26 cellular contexts compared by ENCODE assay signal in genomic region chr20:16622501-16622900, GRCh38. TPM values are rescaled to one million over a fixed set of nuclear protein-coding genes. Genes with fewer than 3 reads are reported as not detected.
DNase-seq lines count a peak whose midpoint lies in the region; ATAC-seq, FAIRE-seq and TF ChIP-seq lines count a peak whose summit lies in the region.
"Had no signal": no experiment of that assay in that cellular context is flagged by ENCODE, and none has a peak within 500 bp of the region (broad histone marks: within the 10 kb centered on the region; RNA-seq: fewer than 3 reads in every experiment).

No MANE protein-coding gene starts in this region.

- peak overlapping the region; percentile 29 for H3K27ac Mint-ChIP-seq in stimulated activated effector memory CD8-positive, alpha-beta T cell treated with anti-CD3 and anti-CD28 coated beads, Interleukin-12 subunit alpha, Interleukin-12 subunit beta, amount 100 ng/mL, for 72 hours
- H3K27ac Mint-ChIP-seq: CD14-positive monocyte; CD4-positive, alpha-beta T cell; CD8-positive, alpha-beta memory T cell; GM23338; H9 had no signal

- no peak overlapping the region for H3K4ac ChIP-seq in mesendoderm (ENCODE audit: low read depth, low read length)

- H3K9me3 Mint-ChIP-seq in stimulated activated effector memory CD8-positive, alpha-beta T cell treated with anti-CD3 and anti-CD28 coated beads, Interleukin-12 subunit alpha, Interleukin-12 subunit beta, amount 100 ng/mL, for 72 hours: no peaks in the 10 kb centered on the region

- no peak for FAIRE-seq in bronchial epithelial cell (lab: Jason Lieb, UNC)
- FAIRE-seq: A549, D721Med, GM12878, GM19239 had no signal

- no peak overlapping the region for H3K4me3 Mint-ChIP-seq in stimulated activated effector memory CD8-positive, alpha-beta T cell treated with anti-CD3 and anti-CD28 coated beads, Interleukin-12 subunit alpha, Interleukin-12 subunit beta, amount 100 ng/mL, for 72 hours
- H3K4me3 Mint-ChIP-seq: CD14-positive monocyte; CD4-positive, alpha-beta T cell; CD8-positive, alpha-beta memory T cell; GM23338; H9 had no signal

- H3K36me3 Mint-ChIP-seq in stimulated activated effector memory CD8-positive, alpha-beta T cell treated with anti-CD3 and anti-CD28 coated beads, Interleukin-12 subunit alpha, Interleukin-12 subunit beta, amount 100 ng/mL, for 72 hours: no peaks in the 10 kb centered on the region
- H3K36me3 Mint-ChIP-seq: CD14-positive monocyte had no signal

- no peak overlapping the region for H2AK5ac ChIP-seq in mesendoderm (ENCODE audit: low read length)

- TF ChIP-seq CTCF in bronchial epithelial cell (IDR thresholded peaks at IDR 0.05; ENCODE audit: insufficient read depth, low read length, severe bottlenecking): no peak
- no peak for TF ChIP-seq CTCF in epithelial cell of esophagus (IDR thresholded peaks at IDR 0.05; ENCODE audit: insufficient read depth, low read depth, low read length, missing control alignments)

- DNase-seq in bronchial epithelial cell (ENCODE audit: low read depth) (peak; percentile 72), epithelial cell of esophagus (ENCODE audit: low read depth) (peak; percentile 37), mesendoderm (no peak), HT-29 (ENCODE audit: low spot score) (no peak), T1000 (lab: John Stamatoyannopoulos, UW) (no peak)
- DNase-seq in stimulated activated effector memory CD8-positive, alpha-beta T cell treated with anti-CD3 and anti-CD28 coated beads, Interleukin-12 subunit alpha, Interleukin-12 subunit beta, amount 100 ng/mL, for 72 hours (ENCODE audit: low spot score in 2 of 2): no peak
- DNase-seq: 8988T; ACHN; AML-193; BE2C; CD4-positive, alpha-beta T cell; CD8-positive, alpha-beta memory T cell; DMS 273 treated with DMSO at 0.1 percent for 48 hours; DMS79; EL; GDM1; H9 had no signal

- no peak overlapping the region for H3K23ac ChIP-seq in mesendoderm (ENCODE audit: low read length)

- no peak overlapping the region for H3K18ac ChIP-seq in mesendoderm (ENCODE audit: low read length)

- no peak overlapping the region for H2BK5ac ChIP-seq in mesendoderm (ENCODE audit: low read length)

- H3K79me1 ChIP-seq in mesendoderm (ENCODE audit: low read length): no peaks in the 10 kb centered on the region

- no peaks in the 10 kb centered on the region for H3K4me1 Mint-ChIP-seq in stimulated activated effector memory CD8-positive, alpha-beta T cell treated with anti-CD3 and anti-CD28 coated beads, Interleukin-12 subunit alpha, Interleukin-12 subunit beta, amount 100 ng/mL, for 72 hours
- H3K4me1 Mint-ChIP-seq: CD14-positive monocyte; CD8-positive, alpha-beta memory T cell; GM23338 had no signal

- peak overlapping the region; percentile 56 for H2BK120ac ChIP-seq in mesendoderm (ENCODE audit: low read depth, low read length)

- H4K8ac ChIP-seq in mesendoderm (ENCODE audit: low read depth, low read length): no peak overlapping the region

- H3K4me3 ChIP-seq in bronchial epithelial cell (ENCODE audit: low read depth, low read length) (no peak overlapping the region), epithelial cell of esophagus (ENCODE audit: low read length) (no peak overlapping the region), mesendoderm (ENCODE audit: low read length) (no peak overlapping the region)
- H3K4me3 ChIP-seq: A549; BLaER1 treated with 17β-estradiol and CSF1 and Interleukin-3, amounts not matched to agents 10 nM and 100 nM; GM12878; GM23338 had no signal

- H3K79me2 ChIP-seq in mesendoderm (ENCODE audit: control insufficient read depth, insufficient read depth, low read length): no peaks in the 10 kb centered on the region

- H3K27me3 ChIP-seq in bronchial epithelial cell (ENCODE audit: control insufficient read depth, insufficient read depth, low read length) (no peaks in the 10 kb centered on the region), mesendoderm (ENCODE audit: insufficient read depth, low read length, poor library complexity) (no peaks in the 10 kb centered on the region)
- H3K27me3 ChIP-seq: BE2C; BLaER1 treated with 17β-estradiol and CSF1 and Interleukin-3, amounts not matched to agents 10 nM and 100 nM had no signal

- H3K56ac ChIP-seq in mesendoderm (ENCODE audit: low read length): no peak overlapping the region

- H3K36me3 ChIP-seq in bronchial epithelial cell (ENCODE audit: control insufficient read depth, insufficient read depth, low read length) (no peaks in the 10 kb centered on the region), mesendoderm (ENCODE audit: control insufficient read depth, insufficient read depth, low read length) (no peaks in the 10 kb centered on the region)
- H3K36me3 ChIP-seq: BE2C; BLaER1 treated with 17β-estradiol and CSF1 and Interleukin-3, amounts not matched to agents 10 nM and 100 nM had no signal

- H3K4me1 ChIP-seq in mesendoderm (ENCODE audit: control insufficient read depth, low read depth, low read length): no peaks in the 10 kb centered on the region
- H3K4me1 ChIP-seq: A549, BE2C had no signal

- no peak overlapping the region for H2BK15ac ChIP-seq in mesendoderm (replicated peaks; ENCODE audit: low read depth)

- no peak overlapping the region for H3K9ac ChIP-seq in mesendoderm (ENCODE audit: low read length)
- H3K9ac ChIP-seq: BLaER1 treated with 17β-estradiol and CSF1 and Interleukin-3, amounts not matched to agents 10 nM and 100 nM had no signal

- ATAC-seq in stimulated activated effector memory CD8-positive, alpha-beta T cell treated with anti-CD3 and anti-CD28 coated beads, Interleukin-12 subunit alpha, Interleukin-12 subunit beta, amount 100 ng/mL, for 72 hours: no peak
- ATAC-seq in HG03108 (IDR thresholded peaks at IDR 0.05; ENCODE audit: unreplicated experiment): no peak
- ATAC-seq: A549, GM12878, GM23338, HCT116 had no signal

- H4K5ac ChIP-seq in mesendoderm (ENCODE audit: low read length): no peak overlapping the region

- H3K4me2 ChIP-seq in mesendoderm (ENCODE audit: low read length): no peak overlapping the region
- H3K4me2 ChIP-seq: A549; BLaER1 treated with 17β-estradiol and CSF1 and Interleukin-3, amounts not matched to agents 10 nM and 100 nM; GM23338 had no signal

- H3K27ac ChIP-seq in mesendoderm (ENCODE audit: low read depth, low read length): no peak overlapping the region
- H3K27ac ChIP-seq: A549; BLaER1 treated with 17β-estradiol and CSF1 and Interleukin-3, amounts not matched to agents 10 nM and 100 nM had no signal

RNA-seq across cellular contexts. Expression of gene KIF16B, which starts 49.3 kb away (rescaled TPM):
- total RNA-seq in bronchial epithelial cell: 19.0 and 21.1 TPM in 2 replicates
- 5.0 TPM for polyA plus RNA-seq in mesendoderm (2013, experiment 1 of 2)
- polyA plus RNA-seq in mesendoderm (2013, experiment 2 of 2): 5.5 TPM
- 4.2 and 5.7 TPM in 2 replicates for total RNA-seq in HT-29 (2014; rRNA removed; shearing (Covaris generic))

Comparison
In these comparisons a context has a peak if more than half of its experiments do, and no peak if none do; other contexts are left out.
1. DNase-seq: peak in bronchial epithelial cell (single experiment) and epithelial cell of esophagus (single experiment); none in mesendoderm (single experiment), stimulated activated effector memory CD8-positive, alpha-beta T cell treated with anti-CD3 and anti-CD28 coated beads, Interleukin-12 subunit alpha, Interleukin-12 subunit beta, amount 100 ng/mL, for 72 hours (0 of 2), HT-29 (single experiment) and T1000 (single experiment).